Comparison of ENCODE assay signal across 13 cellular contexts in the genomic region with DNA sequence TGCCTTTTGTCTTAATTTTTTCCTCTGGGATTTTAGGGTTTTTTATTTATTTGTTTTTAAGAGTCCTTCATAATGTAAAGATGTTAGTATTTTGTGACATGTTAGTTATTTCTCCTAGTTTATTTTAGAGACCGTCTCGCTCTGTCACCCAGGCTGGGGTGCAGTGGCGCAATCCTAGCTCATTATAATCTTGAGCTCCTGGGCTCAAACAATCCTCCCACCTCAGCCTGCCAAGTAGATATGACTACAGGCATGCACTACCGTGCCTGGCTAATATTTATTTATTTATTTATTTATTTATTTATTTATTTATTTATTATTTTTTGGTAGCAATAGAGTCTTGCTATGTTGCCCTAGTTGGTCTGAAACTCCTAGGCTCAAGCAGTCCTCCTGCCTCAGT. TPM values are rescaled to one million over a fixed set of nuclear protein-coding genes. Genes with fewer than 3 reads are reported as not detected.
DNase-seq lines count a peak whose midpoint lies in the region; ATAC-seq, FAIRE-seq and TF ChIP-seq lines count a peak whose summit lies in the region.
"Had no signal": no experiment of that assay in that cellular context is flagged by ENCODE, and none has a peak within 500 bp of the region (broad histone marks: within the 10 kb centered on the region; RNA-seq: fewer than 3 reads in every experiment).

No MANE protein-coding gene starts in this region.

- no peak for FAIRE-seq in HepG2 (lab: Jason Lieb, UNC)

- no peak overlapping the region for H3K9ac ChIP-seq in HepG2 (ENCODE audit: insufficient read depth, low read depth, low read length)

- H3K9me3 ChIP-seq in breast epithelium: no peaks in the 10 kb centered on the region
- H3K9me3 ChIP-seq in HepG2 (ENCODE audit: low read length): no peaks in the 10 kb centered on the region
- no peaks in the 10 kb centered on the region for H3K9me3 ChIP-seq in upper lobe of left lung

- TF ChIP-seq EP300 in HepG2 (IDR thresholded peaks at IDR 0.05; ENCODE audit: low read depth in 2 of 2, low read length in 2 of 2) (no peak), HepG2 (CRISPR knock-in tag; IDR thresholded peaks at IDR 0.05; ENCODE audit: borderline replicate concordance) (no peak), upper lobe of left lung (IDR thresholded peaks at IDR 0.05) (no peak)

- 8% methylated on average over 4 of the region's 4 CpGs for WGBS in HepG2 (ENCODE audit: low lambda C conversion rate)
- 41 to 44% methylated on average over 4 of the region's 4 CpGs for WGBS in upper lobe of left lung, 2 donors

- ATAC-seq in HepG2 (no peak), upper lobe of left lung (ENCODE audit: low FRiP score in 2 of 2) (no peak), HG03457 (IDR thresholded peaks at IDR 0.05; ENCODE audit: unreplicated experiment) (no peak)

- no peaks in the 10 kb centered on the region for H3K9me3 Mint-ChIP-seq in MCF 10A (ENCODE audit: unreplicated experiment)
- no peaks in the 10 kb centered on the region for H3K9me3 Mint-ChIP-seq in activated T-helper 2 cell treated with anti-CD3 and anti-CD28 coated beads, Interferon-gamma antibody, Interleukin-2, Interleukin-4, amounts not matched to agents 10 μg/mL and 5 μg/mL and 100 μg/mL, durations not matched to agents 14 hours and 24 hours and 36 hours
- H3K9me3 Mint-ChIP-seq: brain had no signal

- H3K27me3 ChIP-seq in breast epithelium (no peaks in the 10 kb centered on the region), HepG2 (ENCODE audit: control insufficient read depth in 1 of 2, insufficient read depth in 2 of 2, low read length in 2 of 2) (peaks cover 0 to 15% of the 10 kb centered on the region in 2 experiments; a peak in 3 of 5 replicates), upper lobe of left lung (no peaks in the 10 kb centered on the region)

- CTCF ChIA-PET in MCF 10A (lab: Yijun Ruan, JAX) (interaction anchor here (0.9 to 2.1 kb wide), 3 partner anchors 57 to 173 kb away, joined by 4 to 10 read pairs (median 7); no protein-coding TSS in a partner anchor), HepG2 (lab: Yijun Ruan, JAX; ENCODE audit: low intra/inter-chr PET ratio, low total read pairs) (no interaction called here)

- peaks cover 0 to 5% of the 10 kb centered on the region in 2 donors for H3K4me1 ChIP-seq in breast epithelium
- H3K4me1 ChIP-seq in HepG2 (ENCODE audit: insufficient read depth, low read length): peaks cover 40% of the 10 kb centered on the region
- H3K4me1 ChIP-seq in upper lobe of left lung: peaks cover 26 to 41% (median 29%) of the 10 kb centered on the region in 4 donors

- in situ Hi-C loops in HepG2 (cut with HindIII; ENCODE audit: extremely low pct_ligation_motif_present, low pct_unique_long_range_greater_than_20kb): no loop called here

- BruUV-seq in MCF 10A (replicated peaks; lab: Mats Ljungman, UMichigan) (no TSS peak), HepG2 (replicated peaks; lab: Mats Ljungman, UMichigan) (no TSS peak)

- TF ChIP-seq RAD21 in HepG2 (CRISPR knock-in tag; IDR thresholded peaks at IDR 0.05): no peak

- H2AFZ ChIP-seq in HepG2 (ENCODE audit: low read length): no peak overlapping the region

- intact Hi-C loops in breast epithelium (cut with DNase I; ENCODE audit: low total_unique reads): no loop called here
- intact Hi-C loops in MCF 10A (cut with micrococcal nuclease): no loop called here
- intact Hi-C loops in activated T-helper 2 cell treated with anti-CD3 and anti-CD28 coated beads, Interferon-gamma antibody, Interleukin-2, Interleukin-4, amounts not matched to agents 10 μg/mL and 5 μg/mL and 100 μg/mL, durations not matched to agents 14 hours and 24 hours and 36 hours (cut with micrococcal nuclease): no loop called here
- intact Hi-C loops in HepG2 (cut with micrococcal nuclease; ENCODE audit: unreplicated experiment): loop anchor here (10.0 kb wide), 1 partner anchor 218 kb away; no protein-coding TSS in a partner anchor

- no peaks in the 10 kb centered on the region for H4K20me1 ChIP-seq in HepG2 (ENCODE audit: insufficient read depth, low read length)

- no peak overlapping the region for H3K27ac Mint-ChIP-seq in MCF 10A (ENCODE audit: low read depth, unreplicated experiment)
- H3K27ac Mint-ChIP-seq in activated T-helper 2 cell treated with anti-CD3 and anti-CD28 coated beads, Interferon-gamma antibody, Interleukin-2, Interleukin-4, amounts not matched to agents 10 μg/mL and 5 μg/mL and 100 μg/mL, durations not matched to agents 14 hours and 24 hours and 36 hours: peak overlapping the region; percentile 82

- TF ChIP-seq CTCF in breast epithelium (IDR thresholded peaks at IDR 0.05) (no peak), MCF 10A (IDR thresholded peaks at IDR 0.05; ENCODE audit: unreplicated experiment) (no peak), HepG2 (CRISPR knock-in tag; IDR thresholded peaks at IDR 0.05) (no peak), upper lobe of left lung (IDR thresholded peaks at IDR 0.05) (no peak)

- no peak overlapping the region for H3K4me3 Mint-ChIP-seq in MCF 10A (ENCODE audit: unreplicated experiment)
- peak overlapping the region; percentile 34 for H3K4me3 Mint-ChIP-seq in activated T-helper 2 cell treated with anti-CD3 and anti-CD28 coated beads, Interferon-gamma antibody, Interleukin-2, Interleukin-4, amounts not matched to agents 10 μg/mL and 5 μg/mL and 100 μg/mL, durations not matched to agents 14 hours and 24 hours and 36 hours (ENCODE audit: low read depth)

- H3K4me2 ChIP-seq in HepG2 (ENCODE audit: low read depth, low read length): peak overlapping the region; percentile 55

- peaks cover 20% of the 10 kb centered on the region for H3K4me1 Mint-ChIP-seq in MCF 10A (ENCODE audit: insufficient read depth, unreplicated experiment)
- H3K4me1 Mint-ChIP-seq in activated T-helper 2 cell treated with anti-CD3 and anti-CD28 coated beads, Interferon-gamma antibody, Interleukin-2, Interleukin-4, amounts not matched to agents 10 μg/mL and 5 μg/mL and 100 μg/mL, durations not matched to agents 14 hours and 24 hours and 36 hours (ENCODE audit: low read depth): peaks cover 50% of the 10 kb centered on the region

- H3K36me3 Mint-ChIP-seq in MCF 10A (ENCODE audit: insufficient read depth, unreplicated experiment): no peaks in the 10 kb centered on the region
- H3K36me3 Mint-ChIP-seq in activated T-helper 2 cell treated with anti-CD3 and anti-CD28 coated beads, Interferon-gamma antibody, Interleukin-2, Interleukin-4, amounts not matched to agents 10 μg/mL and 5 μg/mL and 100 μg/mL, durations not matched to agents 14 hours and 24 hours and 36 hours (ENCODE audit: low read depth): no peaks in the 10 kb centered on the region
- H3K36me3 Mint-ChIP-seq: brain had no signal

- peak overlapping the region in 1 of 2 donors; percentile 70 for H3K27ac ChIP-seq in breast epithelium
- no peak overlapping the region for H3K27ac ChIP-seq in HepG2 (ENCODE audit: extremely low read length, insufficient read depth, low read length)
- peak overlapping the region; percentile 41 to 90 (median 74) for H3K27ac ChIP-seq in upper lobe of left lung

- H3K4me3 ChIP-seq in breast epithelium: peak overlapping the region in 2 of 3 donors; percentile 5 to 9
- peak overlapping the region in 2 of 3 experiments; percentile 14 to 23; a peak in 2 of 6 replicates for H3K4me3 ChIP-seq in HepG2 (replicated peaks in 1 of 3; ENCODE audit: insufficient read depth in 1 of 3, low read depth in 2 of 3, low read length in 3 of 3)
- H3K4me3 ChIP-seq in upper lobe of left lung: peak overlapping the region in 2 of 4 donors; percentile 17 to 31

- H3K79me2 ChIP-seq in HepG2 (ENCODE audit: insufficient read depth, low read length): no peaks in the 10 kb centered on the region

- no peaks in the 10 kb centered on the region for H3K27me3 Mint-ChIP-seq in MCF 10A (ENCODE audit: insufficient read depth, unreplicated experiment)
- no peaks in the 10 kb centered on the region for H3K27me3 Mint-ChIP-seq in activated T-helper 2 cell treated with anti-CD3 and anti-CD28 coated beads, Interferon-gamma antibody, Interleukin-2, Interleukin-4, amounts not matched to agents 10 μg/mL and 5 μg/mL and 100 μg/mL, durations not matched to agents 14 hours and 24 hours and 36 hours (ENCODE audit: low read depth)

- DNase-seq in breast epithelium (ENCODE audit: low spot score in 2 of 2) (no peak), MCF 10A (ENCODE audit: unreplicated experiment) (no peak), HepG2 (ENCODE audit: low spot score) (no peak), upper lobe of left lung (peak in 1 of 2 donors; percentile 63), EL (no peak), NCI-H2107 treated with DMSO at 0.1 percent for 48 hours (lab: John Stamatoyannopoulos, UW; ENCODE audit: unreplicated experiment) (no peak)
- DNase-seq in activated T-helper 2 cell treated with anti-CD3 and anti-CD28 coated beads, Interferon-gamma antibody, Interleukin-2, Interleukin-4, amounts not matched to agents 10 μg/mL and 5 μg/mL and 100 μg/mL, durations not matched to agents 14 hours and 24 hours and 36 hours (ENCODE audit: low spot score): no peak
- DNase-seq: C1 segment of cervical spinal cord, erythroblast, NCI-H510A treated with DMSO at 0.1 percent for 48 hours, SHP77 treated with DMSO at 0.1 percent for 48 hours had no signal

- TF ChIP-seq POLR2A in breast epithelium (IDR thresholded peaks at IDR 0.05): no peak
- TF ChIP-seq POLR2A in HepG2 (IDR thresholded peaks at IDR 0.05; ENCODE audit: insufficient read depth in 1 of 2, low read depth in 2 of 2, low read length in 2 of 2): no peak
- no peak for TF ChIP-seq POLR2A in upper lobe of left lung (IDR thresholded peaks at IDR 0.05)

- no peaks in the 10 kb centered on the region for H3K36me3 ChIP-seq in breast epithelium
- H3K36me3 ChIP-seq in HepG2 (replicated peaks in 1 of 2; ENCODE audit: control insufficient read depth in 1 of 2, insufficient read depth in 2 of 2, low read length in 2 of 2): no peaks in the 10 kb centered on the region
- H3K36me3 ChIP-seq in upper lobe of left lung: no peaks in the 10 kb centered on the region

- POLR2A ChIA-PET in MCF 10A (lab: Yijun Ruan, JAX) (interaction anchor here (0.6 to 1.5 kb wide), 4 partner anchors 21 to 204 kb away, joined by 4 to 5 read pairs (median 4); no protein-coding TSS in a partner anchor), HepG2 (lab: Yijun Ruan, JAX) (no interaction called here)

RNA-seq across cellular contexts. Expression of a gene that starts 37.4 kb away (rescaled TPM):
- 10 to 100 TPM; 40.8 to 43.6 (median 43.6) TPM for total RNA-seq in breast epithelium
- 50.0 and 52.2 TPM in 2 replicates for total RNA-seq in MCF 10A (2022)
- total RNA-seq in activated T-helper 2 cell treated with anti-CD3 and anti-CD28 coated beads, Interferon-gamma antibody, Interleukin-2, Interleukin-4, amounts not matched to agents 10 μg/mL and 5 μg/mL and 100 μg/mL, durations not matched to agents 14 hours and 24 hours and 36 hours: 75.4 and 84.4 TPM in 2 replicates
- total RNA-seq in HepG2 (2016; rRNA removed; fragmentation: Illumina TruSeq; extraction: Trizol): 24.6 and 43.8 TPM in 2 replicates
- 13.5 and 14.6 TPM in 2 replicates for total RNA-seq in HepG2 (2016; cell fraction: cytosol; rRNA removed; fragmentation: Illumina TruSeq; extraction: Trizol; ENCODE audit: low read depth)
- total RNA-seq in HepG2 (2016; cell fraction: insoluble cytoplasmic fraction; rRNA removed; fragmentation: Illumina TruSeq; extraction: Trizol): 22.9 and 34.1 TPM in 2 replicates
- total RNA-seq in HepG2 (2016; cell fraction: membrane; rRNA removed; fragmentation: Illumina TruSeq; extraction: Trizol): 38.2 and 42.2 TPM in 2 replicates
- total RNA-seq in HepG2 (2016; cell fraction: nucleus; rRNA removed; fragmentation: Illumina TruSeq; extraction: Trizol): 51.5 and 56.4 TPM in 2 replicates
- 18.7 and 20.8 TPM in 2 replicates for polyA plus RNA-seq in HepG2 (2011; rRNA removed)
- polyA plus RNA-seq in HepG2 (2011; cell fraction: cytosol; rRNA removed): 12.9 and 15.6 TPM in 2 replicates
- polyA plus RNA-seq in HepG2 (2011; cell fraction: nucleus; rRNA removed): 45.1 and 48.7 TPM in 2 replicates
- 43.9 and 44.3 TPM in 2 replicates for polyA plus RNA-seq in HepG2 (2012)
- polyA plus RNA-seq in HepG2 (2016; cell fraction: cytosol; fragmentation: Illumina TruSeq; extraction: Trizol; ENCODE audit: low read depth): 13.4 and 14.4 TPM in 2 replicates
- 50.2 and 64.9 TPM in 2 replicates for polyA plus RNA-seq in HepG2 (2016; cell fraction: insoluble cytoplasmic fraction; fragmentation: Illumina TruSeq; extraction: Trizol; ENCODE audit: low read depth)
- 28.7 and 35.1 TPM in 2 replicates for polyA plus RNA-seq in HepG2 (2016; cell fraction: membrane; fragmentation: Illumina TruSeq; extraction: Trizol; ENCODE audit: low read depth)
- polyA plus RNA-seq in HepG2 (2016; cell fraction: nucleus; fragmentation: Illumina TruSeq; extraction: Trizol; ENCODE audit: insufficient read depth, low read depth): 76.7 and 80.0 TPM in 2 replicates
- 32.6 and 34.6 TPM in 2 replicates for polyA minus RNA-seq in HepG2 (2011; rRNA and poly(A)+ RNA removed; ENCODE audit: low replicate concordance)
- polyA minus RNA-seq in HepG2 (2011; cell fraction: cytosol; rRNA and poly(A)+ RNA removed): 25.9 and 33.1 TPM in 2 replicates
- polyA minus RNA-seq in HepG2 (2011; cell fraction: nucleus; rRNA and poly(A)+ RNA removed): 83.6 and 90.6 TPM in 2 replicates
- total RNA-seq in upper lobe of left lung: 10 to 100 TPM; 45.1 to 86.6 (median 54.6) TPM

RNA-seq across cellular contexts. Expression of a gene that starts 59.0 kb away (rescaled TPM):
- total RNA-seq in breast epithelium (10 to 100 TPM; 26.9 to 38.3 (median 30.4) TPM), MCF 10A (2022) (28.1 and 36.3 TPM in 2 replicates), HepG2 (2016; rRNA removed; fragmentation: Illumina TruSeq; extraction: Trizol) (48.7 and 56.5 TPM in 2 replicates), upper lobe of left lung (10 to 100 TPM; 20.8 to 37.8 (median 31.7) TPM)
- 34.1 and 38.6 TPM in 2 replicates for total RNA-seq in activated T-helper 2 cell treated with anti-CD3 and anti-CD28 coated beads, Interferon-gamma antibody, Interleukin-2, Interleukin-4, amounts not matched to agents 10 μg/mL and 5 μg/mL and 100 μg/mL, durations not matched to agents 14 hours and 24 hours and 36 hours
- 67.0 and 75.9 TPM in 2 replicates for total RNA-seq in HepG2 (2016; cell fraction: cytosol; rRNA removed; fragmentation: Illumina TruSeq; extraction: Trizol; ENCODE audit: low read depth)
- total RNA-seq in HepG2 (2016; cell fraction: insoluble cytoplasmic fraction; rRNA removed; fragmentation: Illumina TruSeq; extraction: Trizol): 51.5 and 57.1 TPM in 2 replicates
- total RNA-seq in HepG2 (2016; cell fraction: membrane; rRNA removed; fragmentation: Illumina TruSeq; extraction: Trizol): 81.3 and 87.0 TPM in 2 replicates
- total RNA-seq in HepG2 (2016; cell fraction: nucleus; rRNA removed; fragmentation: Illumina TruSeq; extraction: Trizol): 28.0 and 34.4 TPM in 2 replicates
- polyA plus RNA-seq in HepG2 (2011; rRNA removed): 41.2 and 43.7 TPM in 2 replicates
- polyA plus RNA-seq in HepG2 (2011; cell fraction: cytosol; rRNA removed): 42.6 and 51.2 TPM in 2 replicates
- polyA plus RNA-seq in HepG2 (2011; cell fraction: nucleus; rRNA removed): 23.2 and 26.4 TPM in 2 replicates
- 67.7 and 68.8 TPM in 2 replicates for polyA plus RNA-seq in HepG2 (2012)
- 61.9 and 62.5 TPM in 2 replicates for polyA plus RNA-seq in HepG2 (2016; cell fraction: cytosol; fragmentation: Illumina TruSeq; extraction: Trizol; ENCODE audit: low read depth)
- 64.0 and 66.9 TPM in 2 replicates for polyA plus RNA-seq in HepG2 (2016; cell fraction: insoluble cytoplasmic fraction; fragmentation: Illumina TruSeq; extraction: Trizol; ENCODE audit: low read depth)
- 79.0 and 84.0 TPM in 2 replicates for polyA plus RNA-seq in HepG2 (2016; cell fraction: membrane; fragmentation: Illumina TruSeq; extraction: Trizol; ENCODE audit: low read depth)
- polyA plus RNA-seq in HepG2 (2016; cell fraction: nucleus; fragmentation: Illumina TruSeq; extraction: Trizol; ENCODE audit: insufficient read depth, low read depth): 40.6 and 45.1 TPM in 2 replicates
- 27.8 and 49.9 TPM in 2 replicates for polyA minus RNA-seq in HepG2 (2011; rRNA and poly(A)+ RNA removed; ENCODE audit: low replicate concordance)
- 31.9 and 34.4 TPM in 2 replicates for polyA minus RNA-seq in HepG2 (2011; cell fraction: cytosol; rRNA and poly(A)+ RNA removed)
- polyA minus RNA-seq in HepG2 (2011; cell fraction: nucleus; rRNA and poly(A)+ RNA removed): 43.3 and 57.2 TPM in 2 replicates
